9 cellular contexts compared by ENCODE assay signal in the genomic region with DNA sequence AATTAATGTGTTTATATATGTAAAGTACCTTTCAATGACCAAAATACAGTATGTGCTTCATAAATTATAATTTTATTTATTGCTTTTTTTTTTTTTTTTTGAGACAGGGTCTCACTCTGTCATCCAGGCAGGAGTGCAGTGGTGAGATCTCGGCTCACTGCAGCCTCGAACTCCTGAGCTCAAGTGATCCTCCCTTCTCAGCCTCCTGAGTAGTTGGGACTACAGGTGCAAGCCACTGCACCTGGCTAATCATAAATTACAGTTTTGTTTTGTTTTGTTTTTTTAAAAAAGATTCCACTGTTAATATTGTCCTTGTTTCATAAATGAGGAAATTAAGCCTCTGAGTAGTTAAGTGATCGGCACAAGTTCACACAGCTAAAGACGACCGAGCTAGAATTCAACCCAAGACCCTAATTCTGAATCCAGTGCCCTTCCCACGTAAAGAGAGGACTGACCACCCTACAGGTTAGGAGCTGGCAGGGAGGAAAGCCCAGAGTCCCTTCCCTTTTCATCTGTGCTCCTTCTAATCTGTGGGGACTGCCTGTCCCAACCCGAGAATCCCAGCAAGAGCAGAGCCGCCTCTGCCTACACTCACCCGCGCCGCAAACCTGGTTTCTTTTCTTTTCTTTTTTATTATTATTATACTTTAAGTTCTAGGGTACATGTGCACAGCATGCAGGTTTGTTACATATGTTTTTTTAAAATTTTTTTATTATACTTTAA. TPM values are rescaled to one million over a fixed set of nuclear protein-coding genes. Genes with fewer than 3 reads are reported as not detected.
DNase-seq lines count a peak whose midpoint lies in the region; ATAC-seq, FAIRE-seq and TF ChIP-seq lines count a peak whose summit lies in the region.
"Had no signal": no experiment of that assay in that cellular context is flagged by ENCODE, and none has a peak within 500 bp of the region (broad histone marks: within the 10 kb centered on the region; RNA-seq: fewer than 3 reads in every experiment).

No MANE protein-coding gene starts in this region.

- H3K27me3 ChIP-seq in ascending aorta (no peaks in the 10 kb centered on the region), right lobe of liver (no peaks in the 10 kb centered on the region)

- H3K36me3 ChIP-seq in ascending aorta (no peaks in the 10 kb centered on the region), right lobe of liver (no peaks in the 10 kb centered on the region)
- H3K36me3 ChIP-seq: neutrophil had no signal

- POLR2A ChIA-PET in A549 (lab: Yijun Ruan, JAX): interaction anchor here (1.0 to 1.1 kb wide), 3 partner anchors 8 to 141 kb away, joined by 3 to 4 read pairs (median 4); partner anchors contain the start of gene UQCC1

- CTCF ChIA-PET in A549 (lab: Yijun Ruan, JAX): interaction anchor here (0.7 to 7.7 kb wide), 25 partner anchors 9 to 301 kb away, joined by 3 to 194 read pairs (median 5); partner anchors contain the start of genes CEP250 and GDF5

- no peak for FAIRE-seq in A549 (lab: Jason Lieb, UNC)

- TF ChIP-seq RAD21 in A549 (conservative IDR thresholded peaks at IDR 0.05 in 1 of 2, IDR thresholded peaks at IDR 0.05 in 1 of 2): no peak

- H3K9me3 ChIP-seq in A549: no peaks in the 10 kb centered on the region
- no peaks in the 10 kb centered on the region for H3K9me3 ChIP-seq in ascending aorta
- no peaks in the 10 kb centered on the region for H3K9me3 ChIP-seq in right lobe of liver
- H3K9me3 ChIP-seq: neutrophil had no signal

- 69% methylated on average over 11 of the region's 11 CpGs for WGBS in A549 (ENCODE audit: missing lambda C conversion rate)
- 46% methylated on average over 11 of the region's 11 CpGs for WGBS in right lobe of liver (ENCODE audit: insufficient coverage, low coverage, low lambda C conversion rate, missing lambda C conversion rate)
- WGBS in lower leg skin, 2 donors: 58 to 62% methylated on average over 11 of the region's 11 CpGs

- intact Hi-C loops in ascending aorta (cut with DNase I): loop anchor here (1.0 to 5.0 kb wide), 2 partner anchors 142 to 299 kb away; partner anchors contain the start of gene EDEM2
- intact Hi-C loops in right lobe of liver (cut with DNase I): loop anchor here in 1 of 2 donors (5.0 kb wide), 1 partner anchor 144 kb away; no protein-coding TSS in a partner anchor
- intact Hi-C loops in lower leg skin (cut with DNase I; ENCODE audit: low total_unique reads): loop anchor here (5.0 kb wide), 1 partner anchor 149 kb away; no protein-coding TSS in a partner anchor

- H3K27ac ChIP-seq in A549 (peak overlapping the region; percentile 59 to 77; a peak in 4 of 6 replicates), ascending aorta (no peak overlapping the region), right lobe of liver (no peak overlapping the region)
- H3K27ac ChIP-seq: neutrophil had no signal

- DNase-seq in A549 (ENCODE audit: low read depth in 1 of 2, low spot score in 1 of 2) (no peak), HFF-Myc (ENCODE audit: extremely low read depth, low read depth) (no peak), ascending aorta (ENCODE audit: low spot score in 2 of 2) (no peak), right lobe of liver (no peak), SW 1271 (lab: John Stamatoyannopoulos, UW) (no peak), lower leg skin (ENCODE audit: low spot score in 2 of 2) (no peak)

- TF ChIP-seq POLR2A in A549 (IDR thresholded peaks at IDR 0.05; ENCODE audit: low read length) (no peak), right lobe of liver (IDR thresholded peaks at IDR 0.05) (no peak), lower leg skin (IDR thresholded peaks at IDR 0.05) (no peak)

- TF ChIP-seq CTCF in A549 (IDR thresholded peaks at IDR 0.05) (no peak), HFF-Myc (IDR thresholded peaks at IDR 0.05; ENCODE audit: low read depth, low read length, missing control alignments) (no peak), ascending aorta (IDR thresholded peaks at IDR 0.05) (no peak), right lobe of liver (IDR thresholded peaks at IDR 0.05) (no peak), lower leg skin (IDR thresholded peaks at IDR 0.05) (no peak)

- peak overlapping the region; percentile 38; the same call in 2 of the 3 replicates for H3K4me3 ChIP-seq in A549
- 0 out of 2 replicates have a peak overlapping the region, but pooled peaks have one; percentile 12 for H3K4me3 ChIP-seq in HFF-Myc (replicated peaks; ENCODE audit: low read depth, low read length)
- H3K4me3 ChIP-seq in ascending aorta: peak overlapping the region; percentile 56 to 65
- peak overlapping the region; percentile 27 to 38 (median 36) for H3K4me3 ChIP-seq in right lobe of liver
- H3K4me3 ChIP-seq in lower leg skin (ENCODE audit: low read depth, poor library complexity, severe bottlenecking): no peak overlapping the region

- ATAC-seq in A549 (peak; percentile 55 to 64; a peak in 4 of 6 replicates), right lobe of liver (peak; percentile 32 to 61 (median 40)), HG03135 (IDR thresholded peaks at IDR 0.05; ENCODE audit: unreplicated experiment) (no peak), HG02938 (IDR thresholded peaks at IDR 0.05; ENCODE audit: unreplicated experiment) (no peak)

- H3K4me2 ChIP-seq in A549: peak overlapping the region; percentile 75

- no peaks in the 10 kb centered on the region for H3K4me1 ChIP-seq in A549
- H3K4me1 ChIP-seq in ascending aorta: peaks cover 0 to 2% of the 10 kb centered on the region in 2 donors
- no peaks in the 10 kb centered on the region for H3K4me1 ChIP-seq in right lobe of liver

- no peak for TF ChIP-seq EP300 in A549 (IDR thresholded peaks at IDR 0.05)

TF ChIP-seq in A549, 52 proteins besides CTCF, POLR2A, EP300 and RAD21:
- TF ChIP-seq FOXS1 (CRISPR knock-in tag; IDR thresholded peaks at IDR 0.05): no peak
- no peak for TF ChIP-seq KDM5A (IDR thresholded peaks at IDR 0.05)
- no peak for TF ChIP-seq CBX8 (IDR thresholded peaks at IDR 0.05)
- no peak for TF ChIP-seq PBX3 (IDR thresholded peaks at IDR 0.05)

RNA-seq across cellular contexts. Expression of gene GDF5, which starts 8.5 kb away (rescaled TPM):
- not detected in 2 replicates for polyA plus RNA-seq in A549 (2011; rRNA removed)
- polyA plus RNA-seq in A549 (2012; cell fraction: cytosol; rRNA removed): not detected in 2 replicates
- polyA plus RNA-seq in A549 (2012; cell fraction: nucleus; rRNA removed): not detected in 2 replicates
- not detected in 3 replicates for polyA plus RNA-seq in A549 (2017; fragmentation: RNase III; extraction: RNeasy Plus Mini Kit Qiagen cat#74134 plus additional on column Dnase treatment)
- polyA minus RNA-seq in A549 (2011; rRNA and poly(A)+ RNA removed): not detected in 2 replicates
- 0.21 TPM for total RNA-seq in ascending aorta
- total RNA-seq in right lobe of liver: not detected
- under 1 TPM in 2 of 4 donors, not detected in 2; 0.10 TPM for total RNA-seq in lower leg skin

RNA-seq across cellular contexts. Expression of gene CEP250, which starts 8.9 kb away (rescaled TPM):
- polyA plus RNA-seq in A549 (2011; rRNA removed): 13.8 and 16.2 TPM in 2 replicates
- polyA plus RNA-seq in A549 (2012; cell fraction: cytosol; rRNA removed): 7.9 and 8.4 TPM in 2 replicates
- 14.2 and 19.2 TPM in 2 replicates for polyA plus RNA-seq in A549 (2012; cell fraction: nucleus; rRNA removed)
- 19.6 to 20.7 TPM (median 20.5 TPM) in 3 replicates for polyA plus RNA-seq in A549 (2017; fragmentation: RNase III; extraction: RNeasy Plus Mini Kit Qiagen cat#74134 plus additional on column Dnase treatment)
- 9.3 and 16.4 TPM in 2 replicates for polyA minus RNA-seq in A549 (2011; rRNA and poly(A)+ RNA removed)
- 17.0 TPM for total RNA-seq in ascending aorta
- total RNA-seq in right lobe of liver: 10 to 100 TPM in 2 of 6 experiments, 1 to 10 TPM in 4; 5.9 to 11.2 (median 9.0) TPM
- total RNA-seq in lower leg skin: 10 to 100 TPM; 17.9 to 49.5 (median 28.9) TPM

RNA-seq across cellular contexts. Expression of gene UQCC1, which starts 34.7 kb away (rescaled TPM):
- polyA plus RNA-seq in A549 (2011; rRNA removed): 38.6 and 43.8 TPM in 2 replicates
- polyA plus RNA-seq in A549 (2012; cell fraction: cytosol; rRNA removed): 22.7 and 26.3 TPM in 2 replicates
- polyA plus RNA-seq in A549 (2012; cell fraction: nucleus; rRNA removed): 31.8 and 43.0 TPM in 2 replicates
- polyA plus RNA-seq in A549 (2017; fragmentation: RNase III; extraction: RNeasy Plus Mini Kit Qiagen cat#74134 plus additional on column Dnase treatment): 41.4 to 47.5 TPM (median 43.5 TPM) in 3 replicates
- 29.9 and 36.3 TPM in 2 replicates for polyA minus RNA-seq in A549 (2011; rRNA and poly(A)+ RNA removed)
- total RNA-seq in ascending aorta: 14.8 TPM
- 10 to 100 TPM; 22.7 to 41.2 (median 35.0) TPM for total RNA-seq in right lobe of liver
- total RNA-seq in lower leg skin: 10 to 100 TPM; 18.8 to 28.1 (median 26.8) TPM

Comparison
In these comparisons a context has a peak if more than half of its experiments do, and no peak if none do; other contexts are left out.
1. ATAC-seq: peak in A549 (2 of 2) and right lobe of liver (4 of 4); none in HG03135 (single experiment) and HG02938 (single experiment).
2. H3K27ac ChIP-seq: peak in A549 (2 of 2); none in ascending aorta (0 of 2) and right lobe of liver (0 of 3).